Comparison of ENCODE assay signal across 8 cellular contexts in the genomic region with DNA sequence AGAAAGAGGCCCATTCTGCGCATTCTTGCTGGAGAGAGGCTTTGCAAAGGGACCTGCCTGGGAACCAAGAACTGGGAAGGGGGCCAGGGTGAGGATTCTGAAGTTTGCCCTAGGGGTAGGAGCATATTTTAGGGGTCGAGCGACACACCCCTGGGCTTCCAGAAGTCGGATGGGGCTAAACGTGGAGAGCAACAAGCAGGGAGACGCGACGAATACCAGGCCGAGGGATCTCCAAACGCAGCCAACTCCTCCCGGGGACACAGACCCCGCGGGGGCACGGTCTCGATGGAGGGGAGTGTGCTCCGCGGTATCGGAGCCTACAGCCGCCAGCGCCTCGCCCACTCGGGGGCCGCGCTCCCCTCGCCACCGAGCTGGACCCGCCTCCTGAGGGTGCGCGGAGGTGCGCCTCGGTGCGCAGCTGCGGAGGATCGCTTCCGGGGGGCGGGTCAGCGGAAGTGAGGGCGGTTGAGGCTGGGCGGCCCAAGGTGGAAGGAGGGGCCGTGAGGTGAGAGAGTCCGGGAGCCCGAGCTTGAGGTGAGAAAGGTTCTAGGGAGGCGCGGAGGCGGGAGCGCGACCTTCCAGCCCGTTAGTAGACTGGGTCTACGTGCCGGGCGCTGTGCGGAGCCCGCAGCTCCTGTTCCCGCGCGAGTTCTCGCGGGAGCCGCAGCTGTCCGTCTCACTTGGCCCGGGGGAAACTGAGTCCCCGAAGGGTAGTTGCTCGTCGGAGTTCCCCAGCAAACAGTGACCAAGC. TPM values are rescaled to one million over a fixed set of nuclear protein-coding genes. Genes with fewer than 3 reads are reported as not detected.
DNase-seq lines count a peak whose midpoint lies in the region; ATAC-seq lines count a peak whose summit lies in the region.

Gene MTFR1L, plus strand, starts transcription at position 459 of the 751 bp plus-strand sequence. CDS start 3,151 bp downstream, outside the sequence.

- peak; percentile 96 for DNase-seq in AG20443 (ENCODE audit: low spot score)
- peak; percentile 53 for DNase-seq in NCI-H460 (ENCODE audit: extremely low read depth, low read depth)
- DNase-seq in activated CD4-positive, alpha-beta T cell treated with anti-CD3 and anti-CD28 coated beads for 4 hours, result peak; percentile 90 to 93
- DNase-seq in left kidney (ENCODE audit: low read depth, low spot score), result peak; percentile 95
- peak; percentile 94 to 96 for DNase-seq in stimulated activated CD4-positive, alpha-beta T cell treated with anti-CD3 and anti-CD28 coated beads, Interleukin-2, amount 100 ng/mL, for 24 hours

- ATAC-seq in GM18873 (IDR thresholded peaks at IDR 0.05; ENCODE audit: low FRiP score, unreplicated experiment), result peak; percentile 65
- peak; percentile 73 for ATAC-seq in HG03108 (IDR thresholded peaks at IDR 0.05; ENCODE audit: unreplicated experiment)

- peak within 1 kb of the TSS; percentile 80 for H3K27ac ChIP-seq in cingulate gyrus (ENCODE audit: low read depth, low read length)

RNA-seq across cellular contexts. Expression of gene MTFR1L, which starts in this region (rescaled TPM):
- total RNA-seq in NCI-H460 (2014; rRNA removed; shearing (Covaris generic)), result 26.2 and 27.2 TPM in 2 replicates
- 33.4 and 39.4 TPM in 2 replicates for polyA plus RNA-seq in NCI-H460 (2014; cell fraction: nucleus; rRNA removed)

Comparison
In these comparisons a context has a peak if more than half of its experiments do, and no peak if none do; other contexts are left out.
1. Peak in every context shown above with its lines: DNase-seq, ATAC-seq and H3K27ac ChIP-seq.